Comparison of ENCODE assay signal across 3 cellular contexts in the genomic region with DNA sequence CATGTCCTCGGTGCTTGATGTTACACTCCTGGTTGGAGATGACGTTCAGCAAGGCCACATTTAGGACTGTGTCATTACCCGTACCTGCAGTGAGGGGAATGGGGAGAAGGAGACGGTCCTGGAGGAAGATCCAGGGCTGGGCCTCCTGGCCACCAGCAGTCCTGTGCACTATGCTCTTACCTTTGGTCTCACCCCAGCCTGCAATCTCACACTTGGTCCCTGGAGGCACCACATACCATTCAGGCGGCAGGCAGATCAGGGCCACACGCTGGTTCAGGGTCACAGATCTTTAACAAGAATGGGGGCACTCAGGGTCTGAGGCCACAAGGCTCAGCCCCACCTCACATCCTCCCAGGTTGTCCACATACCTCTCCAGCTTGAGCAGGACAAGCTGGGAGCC. TPM values are rescaled to one million over a fixed set of nuclear protein-coding genes. Genes with fewer than 3 reads are reported as not detected.
"Had no signal": no experiment of that assay in that cellular context is flagged by ENCODE, and none has a peak within 500 bp of the region (broad histone marks: within the 10 kb centered on the region; RNA-seq: fewer than 3 reads in every experiment).

No MANE protein-coding gene starts in this region.

RNA-seq across cellular contexts. Expression of gene RNU1-4, which starts 17.3 kb away (rescaled TPM):
- polyA plus RNA-seq: fibroblast of lung, heart right ventricle, small intestine had no signal
